Comparison of ENCODE assay signal across 23 cellular contexts in genomic region chr16:10098991-10099390, GRCh38.
"Had no signal": no experiment of that assay in that cellular context is flagged by ENCODE, and none has a peak within 500 bp of the region (broad histone marks: within the 10 kb centered on the region; RNA-seq: fewer than 3 reads in every experiment).

No MANE protein-coding gene starts in this region.

- H3K36me3 Mint-ChIP-seq: natural killer cell had no signal

- H3K4me1 Mint-ChIP-seq: activated CD4-positive, alpha-beta memory T cell treated with anti-CD3 and anti-CD28 coated beads, Interleukin-2, amount 10 ng/mL, durations not matched to agents 7 days and 5 days; activated naive CD8-positive, alpha-beta T cell treated with anti-CD3 and anti-CD28 coated beads, Interleukin-2, amount 50 U/mL, for 24 hours; natural killer cell; T-helper 17 cell had no signal

- H3K27me3 ChIP-seq: esophagus squamous epithelium, gastrocnemius medialis, sigmoid colon, upper lobe of left lung had no signal

- H3K27ac ChIP-seq: esophagus squamous epithelium, gastrocnemius medialis, sigmoid colon, upper lobe of left lung had no signal

- H3K4me3 Mint-ChIP-seq: activated CD4-positive, alpha-beta memory T cell treated with anti-CD3 and anti-CD28 coated beads, Interleukin-2, amount 10 ng/mL, durations not matched to agents 7 days and 5 days; activated naive CD8-positive, alpha-beta T cell treated with anti-CD3 and anti-CD28 coated beads, Interleukin-2, amount 50 U/mL, for 24 hours; natural killer cell; T-helper 17 cell had no signal

- H3K27ac Mint-ChIP-seq: activated CD4-positive, alpha-beta memory T cell treated with anti-CD3 and anti-CD28 coated beads, Interleukin-2, amount 10 ng/mL, durations not matched to agents 7 days and 5 days; activated naive CD8-positive, alpha-beta T cell treated with anti-CD3 and anti-CD28 coated beads, Interleukin-2, amount 50 U/mL, for 24 hours; natural killer cell; progenitor cell of endocrine pancreas; T-helper 17 cell had no signal

- ATAC-seq: activated naive CD8-positive, alpha-beta T cell treated with anti-CD3 and anti-CD28 coated beads, Interleukin-2, amount 50 U/mL, for 24 hours; gastrocnemius medialis; left ventricle myocardium superior; natural killer cell; stimulated activated naive CD8-positive, alpha-beta T cell treated with anti-CD3 and anti-CD28 coated beads, Interleukin-15, Interleukin-2, amounts not matched to agents 100 U/mL and 50 U/mL, for 24 hours; T-helper 17 cell had no signal

- H3K36me3 ChIP-seq: esophagus squamous epithelium, gastrocnemius medialis, sigmoid colon, upper lobe of left lung had no signal

- H3K4me1 ChIP-seq: esophagus squamous epithelium, gastrocnemius medialis, upper lobe of left lung had no signal

- H3K9me3 ChIP-seq: gastrocnemius medialis, upper lobe of left lung had no signal

- H3K27me3 Mint-ChIP-seq: activated CD4-positive, alpha-beta memory T cell treated with anti-CD3 and anti-CD28 coated beads, Interleukin-2, amount 10 ng/mL, durations not matched to agents 7 days and 5 days; T-helper 17 cell had no signal

- H3K4me3 ChIP-seq: esophagus squamous epithelium, gastrocnemius medialis, sigmoid colon, upper lobe of left lung had no signal

- DNase-seq: activated CD4-positive, alpha-beta memory T cell treated with anti-CD3 and anti-CD28 coated beads, Interleukin-2, amount 10 ng/mL, durations not matched to agents 7 days and 5 days; activated CD4-positive, alpha-beta T cell treated with anti-CD3 and anti-CD28 coated beads for 48 hours; activated gamma-delta T cell; activated naive CD4-positive, alpha-beta T cell treated with anti-CD3 and anti-CD28 coated beads, Interleukin-2, amount 50 U/mL, for 16 hours; activated naive CD8-positive, alpha-beta T cell treated with anti-CD3 and anti-CD28 coated beads, Interleukin-2, amount 50 U/mL, for 24 hours; activated T-cell treated with anti-CD3 and anti-CD28 coated beads for 4 hours; aorta; central memory CD4-positive, alpha-beta T cell; effector memory CD4-positive, alpha-beta T cell; esophagus squamous epithelium; gastrocnemius medialis; head of caudate nucleus; left ventricle myocardium superior; mammary epithelial cell; midbrain; natural killer cell; retina; sigmoid colon; stimulated activated CD4-positive, alpha-beta T cell treated with anti-CD3 and anti-CD28 coated beads, Interleukin-4, amount 100 ng/mL, for 1 hour; stimulated activated naive CD8-positive, alpha-beta T cell treated with anti-CD3 and anti-CD28 coated beads, Interleukin-15, Interleukin-2, amounts not matched to agents 100 U/mL and 50 U/mL, for 24 hours; T-helper 17 cell; upper lobe of left lung had no signal
